1 cellular context compared by ENCODE assay signal in the genomic region with DNA sequence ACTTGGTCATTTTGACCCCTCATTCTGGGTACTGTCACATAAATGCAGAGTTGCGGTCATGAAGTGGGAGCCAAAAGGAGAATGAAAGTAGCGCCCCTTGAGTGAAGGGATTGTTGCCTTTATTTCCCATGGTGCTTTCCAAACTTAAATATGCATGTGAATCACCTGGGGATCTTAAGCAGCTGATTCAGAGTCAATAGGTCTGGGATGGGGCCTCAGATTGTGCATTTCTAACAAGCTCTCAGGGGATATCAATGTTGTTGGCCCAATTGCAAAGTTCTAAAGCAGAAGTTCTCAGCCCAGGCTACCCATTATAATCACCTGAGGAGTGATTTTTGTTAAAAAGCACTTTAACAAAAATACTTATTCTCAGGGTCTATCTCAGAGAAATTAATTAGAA.
TF ChIP-seq lines count a peak whose summit lies in the region.

No MANE protein-coding gene starts in this region.

TF ChIP-seq in neural cell, 6 proteins besides CTCF, POLR2A, EP300 and RAD21 (continued from another document):
- TF ChIP-seq, protein P1, sequence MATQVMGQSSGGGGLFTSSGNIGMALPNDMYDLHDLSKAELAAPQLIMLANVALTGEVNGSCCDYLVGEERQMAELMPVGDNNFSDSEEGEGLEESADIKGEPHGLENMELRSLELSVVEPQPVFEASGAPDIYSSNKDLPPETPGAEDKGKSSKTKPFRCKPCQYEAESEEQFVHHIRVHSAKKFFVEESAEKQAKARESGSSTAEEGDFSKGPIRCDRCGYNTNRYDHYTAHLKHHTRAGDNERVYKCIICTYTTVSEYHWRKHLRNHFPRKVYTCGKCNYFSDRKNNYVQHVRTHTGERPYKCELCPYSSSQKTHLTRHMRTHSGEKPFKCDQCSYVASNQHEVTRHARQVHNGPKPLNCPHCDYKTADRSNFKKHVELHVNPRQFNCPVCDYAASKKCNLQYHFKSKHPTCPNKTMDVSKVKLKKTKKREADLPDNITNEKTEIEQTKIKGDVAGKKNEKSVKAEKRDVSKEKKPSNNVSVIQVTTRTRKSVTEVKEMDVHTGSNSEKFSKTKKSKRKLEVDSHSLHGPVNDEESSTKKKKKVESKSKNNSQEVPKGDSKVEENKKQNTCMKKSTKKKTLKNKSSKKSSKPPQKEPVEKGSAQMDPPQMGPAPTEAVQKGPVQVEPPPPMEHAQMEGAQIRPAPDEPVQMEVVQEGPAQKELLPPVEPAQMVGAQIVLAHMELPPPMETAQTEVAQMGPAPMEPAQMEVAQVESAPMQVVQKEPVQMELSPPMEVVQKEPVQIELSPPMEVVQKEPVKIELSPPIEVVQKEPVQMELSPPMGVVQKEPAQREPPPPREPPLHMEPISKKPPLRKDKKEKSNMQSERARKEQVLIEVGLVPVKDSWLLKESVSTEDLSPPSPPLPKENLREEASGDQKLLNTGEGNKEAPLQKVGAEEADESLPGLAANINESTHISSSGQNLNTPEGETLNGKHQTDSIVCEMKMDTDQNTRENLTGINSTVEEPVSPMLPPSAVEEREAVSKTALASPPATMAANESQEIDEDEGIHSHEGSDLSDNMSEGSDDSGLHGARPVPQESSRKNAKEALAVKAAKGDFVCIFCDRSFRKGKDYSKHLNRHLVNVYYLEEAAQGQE (IDR thresholded peaks at IDR 0.05; ENCODE audit: borderline replicate concordance) = no peak
- TF ChIP-seq EZH2 (IDR thresholded peaks at IDR 0.05; ENCODE audit: borderline replicate concordance, insufficient read depth, low read length, poor library complexity, severe bottlenecking) = no peak
